1 cellular context compared by ENCODE assay signal in genomic region chr6:119234941-119235340, GRCh38.
TF ChIP-seq lines count a peak whose summit lies in the region.

No MANE protein-coding gene starts in this region.

TF ChIP-seq in HEK293, 187 proteins besides CTCF, POLR2A, EP300 and RAD21:
- no peak for TF ChIP-seq ZSCAN18 (tag by site-specific recombination; IDR thresholded peaks at IDR 0.05)
- TF ChIP-seq ZNF664 (tag by site-specific recombination; IDR thresholded peaks at IDR 0.05): peak; percentile 17; the same call in 1 of the 2 replicates
- no peak for TF ChIP-seq ZNF624 (tag by site-specific recombination; IDR thresholded peaks at IDR 0.05)
